Comparison of ENCODE assay signal across 16 cellular contexts in genomic region chr20:35315199-35316020, GRCh38. TPM values are rescaled to one million over a fixed set of nuclear protein-coding genes. Genes with fewer than 3 reads are reported as not detected.
DNase-seq lines count a peak whose midpoint lies in the region; ATAC-seq and TF ChIP-seq lines count a peak whose summit lies in the region.
"Had no signal": no experiment of that assay in that cellular context is flagged by ENCODE, and none has a peak within 500 bp of the region (broad histone marks: within the 10 kb centered on the region; RNA-seq: fewer than 3 reads in every experiment).

No MANE protein-coding gene starts in this region.

- no peak overlapping the region for H3K9ac ChIP-seq in DND-41 (ENCODE audit: low read depth, low read length)
- no peak overlapping the region for H3K9ac ChIP-seq in MM.1S (ENCODE audit: low read length)

- no peak for DNase-seq in DND-41
- peak; percentile 30 to 41 for DNase-seq in Kasumi-1 (lab: John Stamatoyannopoulos, UW)
- no peak for DNase-seq in activated naive CD8-positive, alpha-beta T cell treated with anti-CD3 and anti-CD28 coated beads, Interleukin-2, amount 50 U/mL, for 24 hours
- no peak for DNase-seq in natural killer cell treated with Interleukin-12 subunit alpha and Interleukin-12 subunit beta and Interleukin-15 and Interleukin-18, amount 100 ng/mL, for 72 hours (ENCODE audit: low spot score)
- no peak for DNase-seq in stimulated activated CD4-positive, alpha-beta T cell treated with anti-CD3 and anti-CD28 coated beads, Interleukin-4, amount 100 ng/mL, for 1 hour
- no peak for DNase-seq in MM.1S
- DNase-seq: activated gamma-delta T cell treated with Interleukin-2 at 50 U/mL for 16 hours; EL; hippocampal formation; KG1; NCI-H526; stimulated activated CD8-positive, alpha-beta memory T cell treated with anti-CD3 and anti-CD28 coated beads, Interleukin-4, amount 100 ng/mL, for 48 hours; T-cell had no signal

- H3K4me2 ChIP-seq in DND-41 (ENCODE audit: insufficient read depth, low read length): no peak overlapping the region
- H3K4me2 ChIP-seq in MM.1S (ENCODE audit: low read depth, low read length): no peak overlapping the region
- H3K4me2 ChIP-seq: smooth muscle cell had no signal

- H3K4me3 ChIP-seq in DND-41 (ENCODE audit: low read depth in 1 of 2, low read length in 2 of 2) (no peak overlapping the region), MM.1S (ENCODE audit: low read length) (no peak overlapping the region)
- H3K4me3 ChIP-seq: smooth muscle cell had no signal

- H2AFZ ChIP-seq in DND-41 (ENCODE audit: low read depth, low read length) (no peak overlapping the region), MM.1S (ENCODE audit: low read length) (no peak overlapping the region)

- H3K9me3 Mint-ChIP-seq in activated naive CD8-positive, alpha-beta T cell treated with anti-CD3 and anti-CD28 coated beads, Interleukin-2, amount 50 U/mL, for 24 hours: no peaks in the 10 kb centered on the region
- H3K9me3 Mint-ChIP-seq in natural killer cell treated with Interleukin-12 subunit alpha and Interleukin-12 subunit beta and Interleukin-15 and Interleukin-18, amount 100 ng/mL, for 72 hours: no peaks in the 10 kb centered on the region
- H3K9me3 Mint-ChIP-seq: T-cell had no signal

- H3K4me1 Mint-ChIP-seq in activated naive CD8-positive, alpha-beta T cell treated with anti-CD3 and anti-CD28 coated beads, Interleukin-2, amount 50 U/mL, for 24 hours: peaks cover 49% of the 10 kb centered on the region
- peaks cover 34 to 35% of the 10 kb centered on the region in 2 donors for H3K4me1 Mint-ChIP-seq in natural killer cell treated with Interleukin-12 subunit alpha and Interleukin-12 subunit beta and Interleukin-15 and Interleukin-18, amount 100 ng/mL, for 72 hours (ENCODE audit: low read depth in 2 of 2)

- no peaks in the 10 kb centered on the region for H3F3A ChIP-seq in MM.1S (ENCODE audit: insufficient read depth, low read length)

- H3K27ac ChIP-seq in DND-41 (ENCODE audit: low read length): no peak overlapping the region
- no peak overlapping the region for H3K27ac ChIP-seq in MM.1S (ENCODE audit: low read length)

- H3K27me3 ChIP-seq in DND-41 (ENCODE audit: insufficient read depth, low read length, poor library complexity) (no peaks in the 10 kb centered on the region), MM.1S (replicated peaks; ENCODE audit: insufficient read depth, low read length) (no peaks in the 10 kb centered on the region)

- ATAC-seq in DND-41 (ENCODE audit: insufficient read depth, low read depth): 0 out of 3 replicates have a peak, but pooled peaks have one; percentile 19
- ATAC-seq in activated naive CD8-positive, alpha-beta T cell treated with anti-CD3 and anti-CD28 coated beads, Interleukin-2, amount 50 U/mL, for 24 hours: no peak
- ATAC-seq in natural killer cell treated with Interleukin-12 subunit alpha and Interleukin-12 subunit beta and Interleukin-15 and Interleukin-18, amount 100 ng/mL, for 72 hours: peak; percentile 58 to 69
- no peak for ATAC-seq in HG03571 (IDR thresholded peaks at IDR 0.05; ENCODE audit: unreplicated experiment)
- ATAC-seq: T-cell had no signal

- H3K9me2 ChIP-seq in MM.1S (replicated peaks; ENCODE audit: insufficient read depth, low read length): no peaks in the 10 kb centered on the region

- H3K9me3 ChIP-seq in DND-41 (ENCODE audit: insufficient read depth, low read length, severe bottlenecking): no peaks in the 10 kb centered on the region
- no peaks in the 10 kb centered on the region for H3K9me3 ChIP-seq in MM.1S (replicated peaks; ENCODE audit: insufficient read depth, low read length)

- H3K27ac Mint-ChIP-seq in activated naive CD8-positive, alpha-beta T cell treated with anti-CD3 and anti-CD28 coated beads, Interleukin-2, amount 50 U/mL, for 24 hours: peak overlapping the region; percentile 44
- H3K27ac Mint-ChIP-seq in natural killer cell treated with Interleukin-12 subunit alpha and Interleukin-12 subunit beta and Interleukin-15 and Interleukin-18, amount 100 ng/mL, for 72 hours: peak overlapping the region; percentile 63 to 92

- H3K27me3 Mint-ChIP-seq in activated naive CD8-positive, alpha-beta T cell treated with anti-CD3 and anti-CD28 coated beads, Interleukin-2, amount 50 U/mL, for 24 hours: no peaks in the 10 kb centered on the region
- no peaks in the 10 kb centered on the region for H3K27me3 Mint-ChIP-seq in natural killer cell treated with Interleukin-12 subunit alpha and Interleukin-12 subunit beta and Interleukin-15 and Interleukin-18, amount 100 ng/mL, for 72 hours
- H3K27me3 Mint-ChIP-seq: T-cell had no signal

- no peak overlapping the region for H3K4me3 Mint-ChIP-seq in activated naive CD8-positive, alpha-beta T cell treated with anti-CD3 and anti-CD28 coated beads, Interleukin-2, amount 50 U/mL, for 24 hours
- H3K4me3 Mint-ChIP-seq in natural killer cell treated with Interleukin-12 subunit alpha and Interleukin-12 subunit beta and Interleukin-15 and Interleukin-18, amount 100 ng/mL, for 72 hours: peak overlapping the region; percentile 61
- H3K4me3 Mint-ChIP-seq: T-cell had no signal

- TF ChIP-seq CTCF in DND-41 (IDR thresholded peaks at IDR 0.05; ENCODE audit: borderline replicate concordance, extremely low read depth, low read length, poor library complexity, severe bottlenecking) (no peak), MM.1S (IDR thresholded peaks at IDR 0.05; ENCODE audit: low read length) (no peak)

- H3K4me1 ChIP-seq in DND-41 (ENCODE audit: insufficient read depth, low read length) (no peaks in the 10 kb centered on the region), MM.1S (ENCODE audit: low read length) (no peaks in the 10 kb centered on the region)

- peaks cover 11% of the 10 kb centered on the region for H3K36me3 Mint-ChIP-seq in activated naive CD8-positive, alpha-beta T cell treated with anti-CD3 and anti-CD28 coated beads, Interleukin-2, amount 50 U/mL, for 24 hours (ENCODE audit: low read depth)
- peaks cover 6% of the 10 kb centered on the region for H3K36me3 Mint-ChIP-seq in natural killer cell treated with Interleukin-12 subunit alpha and Interleukin-12 subunit beta and Interleukin-15 and Interleukin-18, amount 100 ng/mL, for 72 hours

- H3K36me3 ChIP-seq in DND-41 (ENCODE audit: insufficient read depth, low read length) (peaks cover 15% of the 10 kb centered on the region; the same call in 1 of the 2 replicates), MM.1S (replicated peaks; ENCODE audit: insufficient read depth, low read length) (no peaks in the 10 kb centered on the region)

- H3K79me2 ChIP-seq in DND-41 (ENCODE audit: insufficient read depth, low read length) (no peaks in the 10 kb centered on the region), MM.1S (ENCODE audit: low read length) (no peaks in the 10 kb centered on the region)

- H4K20me1 ChIP-seq in DND-41 (ENCODE audit: insufficient read depth, low read length) (no peaks in the 10 kb centered on the region), MM.1S (ENCODE audit: insufficient read depth, low read length) (no peaks in the 10 kb centered on the region)

RNA-seq across cellular contexts. Expression of gene FAM83C, which starts 23.2 kb away (rescaled TPM):
- total RNA-seq in natural killer cell treated with Interleukin-12 subunit alpha and Interleukin-12 subunit beta and Interleukin-15 and Interleukin-18, amount 100 ng/mL, for 72 hours: under 1 TPM in 1 of 2 donors, not detected in 1; 0.10 TPM
- total RNA-seq: mesenteric fat pad had no signal

RNA-seq across cellular contexts. Expression of gene EIF6, which starts 30.8 kb away (rescaled TPM):
- 100 to 1,000 TPM; 154 to 233 TPM for total RNA-seq in natural killer cell treated with Interleukin-12 subunit alpha and Interleukin-12 subunit beta and Interleukin-15 and Interleukin-18, amount 100 ng/mL, for 72 hours

RNA-seq across cellular contexts. Expression of gene MMP24OS, which starts 37.5 kb away (rescaled TPM):
- 10 to 100 TPM; 35.6 to 51.2 TPM for total RNA-seq in natural killer cell treated with Interleukin-12 subunit alpha and Interleukin-12 subunit beta and Interleukin-15 and Interleukin-18, amount 100 ng/mL, for 72 hours

Comparison
In these comparisons a context has a peak if more than half of its experiments do, and no peak if none do; other contexts are left out.
1. ATAC-seq: peak in DND-41 (single experiment) and natural killer cell treated with Interleukin-12 subunit alpha and Interleukin-12 subunit beta and Interleukin-15 and Interleukin-18, amount 100 ng/mL, for 72 hours (2 of 2); none in activated naive CD8-positive, alpha-beta T cell treated with anti-CD3 and anti-CD28 coated beads, Interleukin-2, amount 50 U/mL, for 24 hours (single experiment) and HG03571 (single experiment).
2. DNase-seq: peak in Kasumi-1 (2 of 2); none in DND-41 (single experiment), activated naive CD8-positive, alpha-beta T cell treated with anti-CD3 and anti-CD28 coated beads, Interleukin-2, amount 50 U/mL, for 24 hours (single experiment), natural killer cell treated with Interleukin-12 subunit alpha and Interleukin-12 subunit beta and Interleukin-15 and Interleukin-18, amount 100 ng/mL, for 72 hours (single experiment), stimulated activated CD4-positive, alpha-beta T cell treated with anti-CD3 and anti-CD28 coated beads, Interleukin-4, amount 100 ng/mL, for 1 hour (single experiment) and MM.1S (single experiment).